12 cellular contexts compared by ENCODE assay signal in genomic region chr2:862356-862687, GRCh38.
DNase-seq lines count a peak whose midpoint lies in the region; ATAC-seq and TF ChIP-seq lines count a peak whose summit lies in the region.
"Had no signal": no experiment of that assay in that cellular context is flagged by ENCODE, and none has a peak within 500 bp of the region (broad histone marks: within the 10 kb centered on the region; RNA-seq: fewer than 3 reads in every experiment).

No MANE protein-coding gene starts in this region.

- H3K27ac ChIP-seq in BLaER1 (no peak overlapping the region), Panc1 (ENCODE audit: low read length) (no peak overlapping the region), SJCRH30 (no peak overlapping the region)
- H3K27ac ChIP-seq: C4-2B, GM23248 had no signal

- H3K36me3 ChIP-seq in BLaER1, result no peaks in the 10 kb centered on the region
- H3K36me3 ChIP-seq in Panc1 (ENCODE audit: control insufficient read depth, insufficient read depth, low read length), result no peaks in the 10 kb centered on the region
- no peaks in the 10 kb centered on the region for H3K36me3 ChIP-seq in SJCRH30

- H3K27ac Mint-ChIP-seq in osteocyte (ENCODE audit: unreplicated experiment), result no peak overlapping the region

- BruUV-seq in Panc1 (replicated peaks; lab: Mats Ljungman, UMichigan), result no TSS peak

- H4K20me1 ChIP-seq in BLaER1, result no peaks in the 10 kb centered on the region

- H3K9me3 ChIP-seq in BLaER1, result no peaks in the 10 kb centered on the region
- no peaks in the 10 kb centered on the region for H3K9me3 ChIP-seq in Panc1 (ENCODE audit: control insufficient read depth, insufficient read depth, low read depth, low read length)
- H3K9me3 ChIP-seq in SJCRH30 (replicated peaks), result no peaks in the 10 kb centered on the region

- no peak for DNase-seq in Panc1 (ENCODE audit: low read depth, low spot score)
- peak; percentile 72 for DNase-seq in mesenteric fat pad (ENCODE audit: low spot score)
- peak; percentile 71 for DNase-seq in osteocyte (ENCODE audit: extremely low spot score, unreplicated experiment)
- no peak for DNase-seq in SJCRH30
- DNase-seq in NCI-H1694 (lab: John Stamatoyannopoulos, UW), result no peak
- DNase-seq: ACHN; CD4-positive, alpha-beta memory T cell; EL; GM23248 had no signal

- intact Hi-C loops in Panc1 (cut with micrococcal nuclease; ENCODE audit: unreplicated experiment), result no loop called here

- in situ Hi-C loops in Panc1 (cut with HindIII; ENCODE audit: low pct_unique_long_range_greater_than_20kb, low sequenced_read_pairs), result no loop called here

- H3K4me1 ChIP-seq in BLaER1 (peaks cover 51% of the 10 kb centered on the region), Panc1 (ENCODE audit: control insufficient read depth, insufficient read depth, low read length) (no peaks in the 10 kb centered on the region), SJCRH30 (peaks cover 22% of the 10 kb centered on the region)

- no peaks in the 10 kb centered on the region for H3K36me3 Mint-ChIP-seq in osteocyte (ENCODE audit: unreplicated experiment)
- H3K36me3 Mint-ChIP-seq: CD4-positive, alpha-beta memory T cell had no signal

- POLR2A ChIA-PET in Panc1 (lab: Charles Lee), result no interaction called here

- H3K4me2 ChIP-seq in BLaER1, result peak overlapping the region; percentile 77

- H3K27me3 ChIP-seq in BLaER1, result no peaks in the 10 kb centered on the region
- H3K27me3 ChIP-seq in Panc1 (ENCODE audit: control insufficient read depth, insufficient read depth, low read length), result no peaks in the 10 kb centered on the region
- H3K27me3 ChIP-seq in SJCRH30, result no peaks in the 10 kb centered on the region

- ATAC-seq in Panc1, result 0 out of 2 replicates have a peak, but pooled peaks have one; percentile 12
- ATAC-seq in HG02852 (IDR thresholded peaks at IDR 0.05; ENCODE audit: unreplicated experiment), result no peak

- CTCF ChIA-PET in Panc1 (lab: Charles Lee), result no interaction called here

- H3K4me3 Mint-ChIP-seq in osteocyte (ENCODE audit: unreplicated experiment), result no peak overlapping the region
- H3K4me3 Mint-ChIP-seq: CD4-positive, alpha-beta memory T cell had no signal

- no peak overlapping the region for H3K9ac ChIP-seq in BLaER1
- H3K9ac ChIP-seq: GM23248 had no signal

- no peaks in the 10 kb centered on the region for H3K27me3 Mint-ChIP-seq in osteocyte (ENCODE audit: unreplicated experiment)
- H3K27me3 Mint-ChIP-seq: CD4-positive, alpha-beta memory T cell had no signal

- H3K4me3 ChIP-seq in BLaER1 (no peak overlapping the region), Panc1 (ENCODE audit: low read depth in 2 of 2, low read length in 2 of 2) (no peak overlapping the region), SJCRH30 (no peak overlapping the region)
- H3K4me3 ChIP-seq: GM23248 had no signal

- no peaks in the 10 kb centered on the region for H3K4me1 Mint-ChIP-seq in osteocyte (ENCODE audit: unreplicated experiment)

- H3K9me3 Mint-ChIP-seq in osteocyte (ENCODE audit: unreplicated experiment), result no peaks in the 10 kb centered on the region
- H3K9me3 Mint-ChIP-seq: CD4-positive, alpha-beta memory T cell had no signal

- TF ChIP-seq CTCF in Panc1 (IDR thresholded peaks at IDR 0.05), result no peak
- TF ChIP-seq CTCF in osteocyte (IDR thresholded peaks at IDR 0.05), result no peak

Comparison
In these comparisons a context has a peak if more than half of its experiments do, and no peak if none do; other contexts are left out.
1. DNase-seq: peak in mesenteric fat pad (single experiment) and osteocyte (single experiment); none in Panc1 (single experiment), SJCRH30 (0 of 2) and NCI-H1694 (single experiment).